28 cellular contexts compared by ENCODE assay signal in the genomic region with DNA sequence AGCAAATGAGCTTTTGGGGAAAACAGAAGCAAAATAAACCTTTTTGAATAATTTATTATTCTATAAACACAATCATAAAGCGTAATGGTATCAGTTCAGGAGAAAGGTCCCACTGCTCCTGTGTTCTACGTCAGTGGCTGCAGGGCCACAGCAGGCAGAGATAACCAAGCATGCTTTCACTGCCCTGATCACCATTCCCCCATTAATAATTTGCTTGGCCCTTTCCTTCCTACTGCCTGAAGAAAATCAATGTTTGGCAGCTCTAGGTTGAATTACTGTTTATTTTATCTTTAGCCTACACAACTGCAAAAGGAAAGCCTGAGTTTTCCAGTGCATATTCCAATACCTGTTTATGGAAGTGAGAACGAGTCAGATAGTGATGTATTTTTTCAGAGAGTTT.
"Had no signal": no experiment of that assay in that cellular context is flagged by ENCODE, and none has a peak within 500 bp of the region (broad histone marks: within the 10 kb centered on the region; RNA-seq: fewer than 3 reads in every experiment).

No MANE protein-coding gene starts in this region.

- H3K27me3 ChIP-seq: esophagus squamous epithelium, left lung, thyroid gland, vagina had no signal

- H3K9me3 ChIP-seq: esophagus squamous epithelium, left lung, psoas muscle, thyroid gland, vagina had no signal

- DNase-seq: cerebellar nuclear complex; cortex of kidney; effector memory CD8-positive, alpha-beta T cell; erythroblast; esophagus squamous epithelium; foreskin melanocyte; glutamatergic neuron; hypothalamus; immature natural killer cell; islet precursor cell; kidney glomerular epithelial cell; left lung; naive B cell; nucleus accumbens; posterior cingulate gyrus; psoas muscle; right cardiac atrium; stimulated activated CD4-positive, alpha-beta T cell treated with anti-CD3 and anti-CD28 coated beads, Interleukin-15, amount 100 ng/mL, for 24 hours; stimulated activated CD4-positive, alpha-beta T cell treated with anti-CD3 and anti-CD28 coated beads, Interleukin-2, amount 100 ng/mL, for 48 hours; stimulated activated CD8-positive, alpha-beta memory T cell treated with anti-CD3 and anti-CD28 coated beads, Interleukin-4, amount 100 ng/mL, for 48 hours; stimulated activated naive CD4-positive, alpha-beta T cell; stimulated activated naive CD8-positive, alpha-beta T cell treated with anti-CD3 and anti-CD28 coated beads, Interleukin-15, amount 100 ng/mL, for 72 hours; thyroid gland; trophoblast cell had no signal

- H3K4me3 ChIP-seq: esophagus squamous epithelium, left lung, lung, psoas muscle, skin epidermis, thyroid gland, vagina had no signal

- H3K36me3 ChIP-seq: esophagus squamous epithelium, left lung, thyroid gland, vagina had no signal

- ATAC-seq: effector memory CD8-positive, alpha-beta T cell; natural killer cell treated with Interleukin-12 subunit alpha and Interleukin-12 subunit beta and Interleukin-15 and Interleukin-18, amount 100 ng/mL, for 72 hours; stimulated activated naive CD8-positive, alpha-beta T cell treated with anti-CD3 and anti-CD28 coated beads, Interleukin-15, amount 100 ng/mL, for 72 hours had no signal

- H3K4me1 ChIP-seq: esophagus squamous epithelium, left lung, psoas muscle, thyroid gland had no signal

- H3K27ac ChIP-seq: esophagus squamous epithelium, left lung, psoas muscle, skin epidermis, thyroid gland, vagina had no signal
